Comparison of ENCODE assay signal across 22 cellular contexts in genomic region chr4:41264212-41264611, GRCh38. TPM values are rescaled to one million over a fixed set of nuclear protein-coding genes. Genes with fewer than 3 reads are reported as not detected.
"Had no signal": no experiment of that assay in that cellular context is flagged by ENCODE, and none has a peak within 500 bp of the region (broad histone marks: within the 10 kb centered on the region; RNA-seq: fewer than 3 reads in every experiment).

No MANE protein-coding gene starts in this region.

- ATAC-seq: K562, T-cell had no signal

- H3K4me2 ChIP-seq: KMS-11, SK-N-SH had no signal

- H3K27ac ChIP-seq: HL-60, KMS-11, SJSA1 had no signal

- H3K36me3 ChIP-seq: SJSA1 had no signal

- H3K4me3 ChIP-seq: K562, SJSA1 had no signal

- H3K9ac ChIP-seq: KMS-11, SK-N-SH had no signal

- H3K4me1 ChIP-seq: SJSA1 had no signal

- DNase-seq: Kasumi-1, MM.1S, NCI-H1092 treated with DMSO at 0.1 percent for 48 hours, NCI-H1436 treated with DMSO at 0.1 percent for 48 hours, NCI-H1694, NCI-H187 treated with DMSO at 0.1 percent for 48 hours, NCI-H2029 treated with DMSO at 0.1 percent for 48 hours, NCI-H2171 treated with DMSO at 0.1 percent for 48 hours, NCI-H345, NCI-H446 treated with DMSO at 0.1 percent for 48 hours, NCI-H510A treated with DMSO at 0.1 percent for 48 hours, NCI-H526, Right ventricle myocardium superior, RPMI8226, SIG-M5, SK-N-SH, SW 1271, T-cell had no signal

- H3K9me3 ChIP-seq: SJSA1, SK-N-SH had no signal

- H3K27me3 ChIP-seq: SJSA1 had no signal

RNA-seq across cellular contexts. Expression of gene UCHL1, which starts 7.5 kb away (rescaled TPM):
- polyA plus RNA-seq: K562 had no signal
